ENCODE assay signal across 14 cellular contexts in the genomic region with DNA sequence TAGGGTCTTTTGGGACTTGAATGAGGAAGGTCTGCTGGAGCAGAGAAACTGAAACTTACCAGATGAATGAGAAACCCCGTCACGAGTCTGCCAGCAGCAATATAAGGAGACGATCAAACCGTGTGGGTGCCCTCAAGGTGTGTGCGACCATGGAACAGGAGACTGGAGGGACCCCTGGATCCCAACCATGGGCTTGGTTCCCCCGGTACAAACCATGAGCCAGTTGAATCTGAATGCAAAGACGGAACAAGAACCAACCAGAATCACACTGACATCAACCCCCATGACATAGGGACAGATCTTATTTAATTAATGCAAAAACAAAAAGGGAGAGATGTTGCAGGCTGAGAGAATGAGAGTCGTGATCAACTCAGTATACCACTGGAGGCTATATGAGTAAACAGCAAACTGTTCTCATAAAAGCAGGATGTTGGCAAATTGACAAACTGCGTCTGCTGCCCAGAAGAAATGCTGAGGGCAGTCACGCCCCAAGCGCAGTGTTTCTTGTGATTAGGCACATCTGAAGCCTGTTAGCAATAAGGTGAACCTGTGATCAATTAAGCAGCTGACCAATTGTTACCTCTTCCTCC.
DNase-seq lines count a peak whose midpoint lies in the region; ATAC-seq and TF ChIP-seq lines count a peak whose summit lies in the region.
"Had no signal": no experiment of that assay in that cellular context is flagged by ENCODE, and none has a peak within 500 bp of the region (broad histone marks: within the 10 kb centered on the region; RNA-seq: fewer than 3 reads in every experiment).

No MANE protein-coding gene starts in this region.

- H3K9me3 Mint-ChIP-seq in Calu3 (ENCODE audit: low read depth, unreplicated experiment): no peaks in the 10 kb centered on the region
- H3K9me3 Mint-ChIP-seq in dendritic cell treated with granulocyte-macrophage colony-stimulating factor and Interleukin-4, amounts not matched to agents 40 ng/mL and 50 ng/mL, for 4 days: peaks cover 10% of the 10 kb centered on the region
- H3K9me3 Mint-ChIP-seq: activated naive CD4-positive, alpha-beta T cell treated with anti-CD3 and anti-CD28 coated beads, Interleukin-2, amount 50 U/mL, for 72 hours had no signal

- H3K4me3 Mint-ChIP-seq in Calu3 (ENCODE audit: low read depth, unreplicated experiment): peak overlapping the region; percentile 16
- H3K4me3 Mint-ChIP-seq in dendritic cell treated with granulocyte-macrophage colony-stimulating factor and Interleukin-4, amounts not matched to agents 40 ng/mL and 50 ng/mL, for 4 days: peak overlapping the region; percentile 33

- CTCF ChIA-PET in Calu3 (lab: Charles Lee): no interaction called here

- TF ChIP-seq CTCF in Calu3 (IDR thresholded peaks at IDR 0.05; ENCODE audit: unreplicated experiment): no peak

- H3K27me3 Mint-ChIP-seq in Calu3 (ENCODE audit: unreplicated experiment): no peaks in the 10 kb centered on the region
- no peaks in the 10 kb centered on the region for H3K27me3 Mint-ChIP-seq in dendritic cell treated with granulocyte-macrophage colony-stimulating factor and Interleukin-4, amounts not matched to agents 40 ng/mL and 50 ng/mL, for 4 days

- DNase-seq in Calu3 (no peak), left colon (no peak), HT-29 (ENCODE audit: low spot score) (no peak), caudate nucleus (lab: John Stamatoyannopoulos, UW) (no peak), COR-L47 (lab: John Stamatoyannopoulos, UW) (no peak)
- DNase-seq: DMS153, heart right ventricle, mesendoderm, NCI-H774 had no signal

- H3K27ac Mint-ChIP-seq in Calu3 (ENCODE audit: unreplicated experiment): peak overlapping the region; percentile 31
- no peak overlapping the region for H3K27ac Mint-ChIP-seq in dendritic cell treated with granulocyte-macrophage colony-stimulating factor and Interleukin-4, amounts not matched to agents 40 ng/mL and 50 ng/mL, for 4 days
- H3K27ac Mint-ChIP-seq: activated naive CD4-positive, alpha-beta T cell treated with anti-CD3 and anti-CD28 coated beads, Interleukin-2, amount 50 U/mL, for 72 hours had no signal

- ATAC-seq in GM19467 (IDR thresholded peaks at IDR 0.05; ENCODE audit: unreplicated experiment): peak; percentile 34
- ATAC-seq in HG03460 (IDR thresholded peaks at IDR 0.05; ENCODE audit: unreplicated experiment): peak; percentile 29
- no peak for ATAC-seq in left colon
- ATAC-seq: activated naive CD4-positive, alpha-beta T cell treated with anti-CD3 and anti-CD28 coated beads, Interleukin-2, amount 50 U/mL, for 72 hours; heart right ventricle; K562 had no signal

- no peaks in the 10 kb centered on the region for H3K36me3 Mint-ChIP-seq in Calu3 (ENCODE audit: insufficient read depth, unreplicated experiment)
- H3K36me3 Mint-ChIP-seq in dendritic cell treated with granulocyte-macrophage colony-stimulating factor and Interleukin-4, amounts not matched to agents 40 ng/mL and 50 ng/mL, for 4 days (ENCODE audit: low read depth): no peaks in the 10 kb centered on the region
- H3K36me3 Mint-ChIP-seq: activated naive CD4-positive, alpha-beta T cell treated with anti-CD3 and anti-CD28 coated beads, Interleukin-2, amount 50 U/mL, for 72 hours had no signal

- peaks cover 20% of the 10 kb centered on the region for H3K4me1 Mint-ChIP-seq in Calu3 (ENCODE audit: low read depth, unreplicated experiment)
- H3K4me1 Mint-ChIP-seq in dendritic cell treated with granulocyte-macrophage colony-stimulating factor and Interleukin-4, amounts not matched to agents 40 ng/mL and 50 ng/mL, for 4 days (ENCODE audit: low read depth): no peaks in the 10 kb centered on the region

- no TSS peak for BruUV-seq in Calu3 (replicated peaks; lab: Mats Ljungman, UMichigan)

- H3K27ac ChIP-seq in caudate nucleus (ENCODE audit: low read depth, low read length): no peak overlapping the region
- H3K27ac ChIP-seq: heart right ventricle had no signal

- intact Hi-C loops in Calu3 (cut with micrococcal nuclease; ENCODE audit: unreplicated experiment) (no loop called here), left colon (cut with DNase I, micrococcal nuclease) (no loop called here)
- intact Hi-C loops in dendritic cell treated with granulocyte-macrophage colony-stimulating factor and Interleukin-4, amounts not matched to agents 40 ng/mL and 50 ng/mL, for 4 days (cut with micrococcal nuclease): no loop called here
